In the genomic region with DNA sequence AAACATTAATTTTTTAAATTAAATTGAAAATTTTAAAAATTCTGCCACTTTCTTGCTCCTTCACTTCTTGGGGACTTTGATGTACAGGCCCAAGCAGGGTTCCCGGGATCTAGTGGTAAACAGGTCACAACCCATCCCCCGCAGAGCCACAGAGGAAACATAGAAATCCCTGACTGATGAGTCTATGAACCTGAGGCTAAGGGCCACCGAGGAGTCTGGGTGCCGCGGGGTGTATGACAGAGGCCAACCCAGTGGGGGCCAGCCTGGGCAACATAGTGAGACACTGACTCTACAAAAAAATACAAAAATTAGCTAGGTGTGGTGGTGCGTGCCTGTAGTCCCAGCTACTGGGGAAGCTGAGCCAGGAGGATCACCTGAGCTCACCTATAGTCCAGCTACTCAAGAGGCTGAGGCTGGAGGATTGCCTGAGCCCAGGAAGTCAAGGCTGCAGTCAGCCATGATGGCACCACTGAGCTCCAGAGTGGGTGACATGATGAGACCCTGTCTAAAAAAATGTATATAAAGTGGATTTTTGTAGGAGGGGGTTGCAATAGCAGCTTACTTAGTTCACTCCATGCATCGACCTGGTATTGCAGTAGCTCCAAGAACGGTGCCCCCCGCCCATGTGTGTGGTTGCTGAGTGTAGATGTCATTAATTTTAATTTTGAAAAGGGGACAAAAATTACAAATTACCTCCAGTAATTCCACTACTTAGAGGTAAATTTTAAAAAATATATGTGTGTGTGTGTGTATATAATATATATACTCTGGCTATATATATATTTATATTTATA, we compare ENCODE assay signal across 20 cellular contexts. TPM values are rescaled to one million over a fixed set of nuclear protein-coding genes. Genes with fewer than 3 reads are reported as not detected.
DNase-seq lines count a peak whose midpoint lies in the region; ATAC-seq and TF ChIP-seq lines count a peak whose summit lies in the region.
"Had no signal": no experiment of that assay in that cellular context is flagged by ENCODE, and none has a peak within 500 bp of the region (broad histone marks: within the 10 kb centered on the region; RNA-seq: fewer than 3 reads in every experiment).

No MANE protein-coding gene starts in this region.

- H3K9me3 Mint-ChIP-seq in CD4-positive, alpha-beta T cell = no peaks in the 10 kb centered on the region
- H3K9me3 Mint-ChIP-seq in chondrocyte (ENCODE audit: low read depth) = no peaks in the 10 kb centered on the region
- no peaks in the 10 kb centered on the region for H3K9me3 Mint-ChIP-seq in neural progenitor cell
- H3K9me3 Mint-ChIP-seq: CD8-positive, alpha-beta T cell had no signal

- peaks cover 25% of the 10 kb centered on the region for H3F3A ChIP-seq in neural progenitor cell (ENCODE audit: low read depth)
- H3F3A ChIP-seq in PC-9 (ENCODE audit: insufficient read depth, low read depth) = peaks cover 20% of the 10 kb centered on the region

- no peaks in the 10 kb centered on the region for H3K36me3 Mint-ChIP-seq in CD4-positive, alpha-beta T cell (ENCODE audit: low read depth)
- H3K36me3 Mint-ChIP-seq in chondrocyte (ENCODE audit: low read depth) = no peaks in the 10 kb centered on the region
- no peaks in the 10 kb centered on the region for H3K36me3 Mint-ChIP-seq in neural progenitor cell
- H3K36me3 Mint-ChIP-seq: CD8-positive, alpha-beta T cell had no signal

- ATAC-seq in CD4-positive, alpha-beta T cell (ENCODE audit: poor library complexity) = no peak
- ATAC-seq: CD8-positive, alpha-beta T cell had no signal

- H3K4me1 Mint-ChIP-seq in CD4-positive, alpha-beta T cell (ENCODE audit: low read depth) = peaks cover 31% of the 10 kb centered on the region
- H3K4me1 Mint-ChIP-seq in chondrocyte (ENCODE audit: low read depth) = peaks cover 23% of the 10 kb centered on the region
- H3K4me1 Mint-ChIP-seq in neural progenitor cell = peaks cover 23% of the 10 kb centered on the region

- no peaks in the 10 kb centered on the region for H3K27me3 ChIP-seq in CD4-positive, alpha-beta T cell (ENCODE audit: control insufficient read depth, insufficient read depth, low read length)
- H3K27me3 ChIP-seq in neural progenitor cell (no peaks in the 10 kb centered on the region), PC-9 (ENCODE audit: insufficient read depth, low read depth) (no peaks in the 10 kb centered on the region)
- H3K27me3 ChIP-seq: BLaER1 had no signal

- peak overlapping the region; percentile 79 for H3K4me3 Mint-ChIP-seq in CD4-positive, alpha-beta T cell
- H3K4me3 Mint-ChIP-seq in chondrocyte (ENCODE audit: unreplicated experiment) (no peak overlapping the region), neural progenitor cell (peak overlapping the region; percentile 33)

- no peaks in the 10 kb centered on the region for H3K9me3 ChIP-seq in CD4-positive, alpha-beta T cell (ENCODE audit: control insufficient read depth, low read length)
- H3K9me3 ChIP-seq in HEK293 (ENCODE audit: control insufficient read depth, insufficient read depth, low read depth, low read length) = no peaks in the 10 kb centered on the region
- no peaks in the 10 kb centered on the region for H3K9me3 ChIP-seq in neural progenitor cell (ENCODE audit: low read depth)
- no peaks in the 10 kb centered on the region for H3K9me3 ChIP-seq in PC-9 (ENCODE audit: insufficient read depth, low read depth)
- H3K9me3 ChIP-seq: BLaER1, HAP-1 had no signal

- H3K4me3 ChIP-seq in HEK293 (ENCODE audit: low read depth, low read length) = no peak overlapping the region
- H3K4me3 ChIP-seq in neural progenitor cell = no peak overlapping the region
- H3K4me3 ChIP-seq in PC-9 = no peak overlapping the region
- H3K4me3 ChIP-seq: BLaER1, HAP-1 had no signal

- intact Hi-C loops in CD4-positive, alpha-beta T cell (cut with DNase I, micrococcal nuclease) = no loop called here
- intact Hi-C loops in PC-9 (cut with micrococcal nuclease; ENCODE audit: unreplicated experiment) = loop anchor here (10.0 kb wide), 1 partner anchor 678 kb away; the partner anchor contains the start of gene E4F1

- H3K27ac Mint-ChIP-seq in CD4-positive, alpha-beta T cell = no peak overlapping the region
- H3K27ac Mint-ChIP-seq in chondrocyte (ENCODE audit: unreplicated experiment) (peak overlapping the region; percentile 27), neural progenitor cell (no peak overlapping the region)
- H3K27ac Mint-ChIP-seq: CD8-positive, alpha-beta T cell had no signal

- DNase-seq in CD4-positive, alpha-beta T cell = no peak
- DNase-seq in chondrocyte (ENCODE audit: low spot score) = no peak
- DNase-seq in neural progenitor cell (ENCODE audit: low spot score) = no peak
- DNase-seq in activated CD4-positive, alpha-beta T cell treated with anti-CD3 and anti-CD28 coated beads, Interleukin-2, amount 50 U/mL, for 48 hours = no peak
- DNase-seq in NCI-H2227 treated with DMSO at 0.1 percent for 48 hours (lab: John Stamatoyannopoulos, UW) = no peak
- DNase-seq in PC-9 = no peak
- DNase-seq: CD8-positive, alpha-beta T cell; DND-41; MV-4-11; NCI-H1105 treated with DMSO at 0.1 percent for 48 hours; NCI-H2081; NCI-H446 treated with DMSO at 0.1 percent for 48 hours; NCI-H526 treated with DMSO at 0.1 percent for 48 hours; SHP77 had no signal

- no peak overlapping the region for H3K4me2 ChIP-seq in neural progenitor cell
- no peak overlapping the region for H3K4me2 ChIP-seq in PC-9
- H3K4me2 ChIP-seq: BLaER1, KMS-11 had no signal

- no peaks in the 10 kb centered on the region for H3K9me2 ChIP-seq in PC-9 (ENCODE audit: insufficient read depth)

- H4K20me1 ChIP-seq in neural progenitor cell (ENCODE audit: low read depth) = peaks cover 7% of the 10 kb centered on the region
- H4K20me1 ChIP-seq in PC-9 (ENCODE audit: insufficient read depth) = no peaks in the 10 kb centered on the region

- H3K27me3 Mint-ChIP-seq in CD4-positive, alpha-beta T cell = no peaks in the 10 kb centered on the region
- H3K27me3 Mint-ChIP-seq in chondrocyte (ENCODE audit: low read depth) (no peaks in the 10 kb centered on the region), neural progenitor cell (ENCODE audit: insufficient read depth, low read depth) (peaks cover 7% of the 10 kb centered on the region)

- no peak for TF ChIP-seq CTCF in CD4-positive, alpha-beta T cell (IDR thresholded peaks at IDR 0.05)
- TF ChIP-seq CTCF in HEK293 (tag by site-specific recombination; IDR thresholded peaks at IDR 0.05) (no peak), chondrocyte (IDR thresholded peaks at IDR 0.05) (no peak), neural progenitor cell (IDR thresholded peaks at IDR 0.05) (no peak), PC-9 (conservative IDR thresholded peaks at IDR 0.05) (no peak)

- H3K79me2 ChIP-seq in neural progenitor cell (ENCODE audit: low read depth) = no peaks in the 10 kb centered on the region
- H3K79me2 ChIP-seq in PC-9 (ENCODE audit: low read depth) = no peaks in the 10 kb centered on the region

- no peak overlapping the region for H3K9ac ChIP-seq in neural progenitor cell
- H3K9ac ChIP-seq: BLaER1, KMS-11 had no signal

- no peak overlapping the region for H2AFZ ChIP-seq in neural progenitor cell (replicated peaks)
- H2AFZ ChIP-seq in PC-9 = no peak overlapping the region

- H3K36me3 ChIP-seq in HEK293 (ENCODE audit: control insufficient read depth in 2 of 2, insufficient read depth in 1 of 2, low read length in 2 of 2) = peaks cover 0 to 15% of the 10 kb centered on the region in 2 experiments; a peak in 1 of 3 replicates
- no peaks in the 10 kb centered on the region for H3K36me3 ChIP-seq in neural progenitor cell
- H3K36me3 ChIP-seq in PC-9 (ENCODE audit: low read depth) = no peaks in the 10 kb centered on the region
- H3K36me3 ChIP-seq: HAP-1 had no signal

- POLR2A ChIA-PET in CD4-positive, alpha-beta T cell (lab: Charles Lee) = interaction anchor here (0.6 to 1.0 kb wide), 3 partner anchors 20 to 443 kb away, joined by 3 to 5 read pairs (median 3); partner anchors contain the start of genes CEMP1 and FLYWCH2
- POLR2A ChIA-PET in HEK293 (lab: Yijun Ruan, JAX) = interaction anchor here (0.6 to 2.3 kb wide), 3 partner anchors 9 to 19 kb away, joined by 4 to 12 read pairs (median 5); partner anchors contain the start of genes FLYWCH1 and FLYWCH2
- POLR2A ChIA-PET in PC-9 (lab: Charles Lee; ENCODE audit: unreplicated experiment) = interaction anchor here (0.6 to 0.7 kb wide), 2 partner anchors 9 kb away, joined by 6 to 12 read pairs; no protein-coding TSS in a partner anchor

- CTCF ChIA-PET in CD4-positive, alpha-beta T cell (lab: Charles Lee) = interaction anchor here (1.0 kb wide), 2 partner anchors 27 to 64 kb away, joined by 3 to 6 read pairs; no protein-coding TSS in a partner anchor
- CTCF ChIA-PET in HEK293 (lab: Yijun Ruan, JAX) = interaction anchor here (0.6 to 2.1 kb wide), 4 partner anchors 17 to 653 kb away, joined by 3 to 9 read pairs (median 6); partner anchors contain the start of gene FLYWCH2
- CTCF ChIA-PET in PC-9 (lab: Charles Lee) = interaction anchor here (0.6 to 1.3 kb wide), 4 partner anchors 16 to 239 kb away, joined by 3 to 8 read pairs (median 6); no protein-coding TSS in a partner anchor

- no TSS peak for BruUV-seq in PC-9 (replicated peaks; lab: Mats Ljungman, UMichigan)

- H3K4me1 ChIP-seq in HEK293 (ENCODE audit: control insufficient read depth, insufficient read depth, low read length) (peaks cover 3% of the 10 kb centered on the region; the same call in 1 of the 2 replicates), neural progenitor cell (peaks cover 10% of the 10 kb centered on the region), PC-9 (replicated peaks; ENCODE audit: insufficient read depth) (peaks cover 18% of the 10 kb centered on the region)

- no peak overlapping the region for H3K27ac ChIP-seq in CD4-positive, alpha-beta T cell (ENCODE audit: low read depth, low read length)
- H3K27ac ChIP-seq in HEK293 (ENCODE audit: extremely low read depth, low read depth, low read length) (no peak overlapping the region), neural progenitor cell (no peak overlapping the region), PC-9 (no peak overlapping the region)
- H3K27ac ChIP-seq: BLaER1, KMS-11 had no signal

TF ChIP-seq in HEK293, 187 proteins besides CTCF, POLR2A, EP300 and RAD21 (continues in another document):
- TF ChIP-seq ZNF529 (tag by site-specific recombination; IDR thresholded peaks at IDR 0.05; ENCODE audit: insufficient replicate concordance) (no peak), ZNF132 (tag by site-specific recombination; IDR thresholded peaks at IDR 0.05; ENCODE audit: borderline replicate concordance) (no peak), ZNF155 (tag by site-specific recombination; IDR thresholded peaks at IDR 0.05) (no peak), ZNF354C (tag by site-specific recombination; IDR thresholded peaks at IDR 0.05; ENCODE audit: borderline replicate concordance, low read depth) (no peak)

RNA-seq across cellular contexts. Expression of gene FLYWCH1, which starts 9.2 kb away (rescaled TPM):
- total RNA-seq in CD4-positive, alpha-beta T cell = 10 to 100 TPM; 84.8 to 97.0 TPM
- total RNA-seq in chondrocyte = 36.1 to 47.1 TPM (median 38.6 TPM) in 3 replicates
- total RNA-seq in neural progenitor cell (ENCODE audit: low replicate concordance) = 5.1 and 16.1 TPM in 2 replicates
- 79.9 and 84.8 TPM in 2 replicates for total RNA-seq in PC-9 (2021)

RNA-seq across cellular contexts. Expression of gene FLYWCH2, which starts 19.5 kb away (rescaled TPM):
- 1 to 10 TPM; 7.8 to 8.1 TPM for total RNA-seq in CD4-positive, alpha-beta T cell
- total RNA-seq in chondrocyte (33.4 to 43.1 TPM (median 34.7 TPM) in 3 replicates), neural progenitor cell (ENCODE audit: low replicate concordance) (15.8 and 46.5 TPM in 2 replicates), PC-9 (2021) (41.5 and 50.1 TPM in 2 replicates)

RNA-seq across cellular contexts. Expression of gene PRSS22, which starts 44.6 kb away (rescaled TPM):
- 1 to 10 TPM in 1 of 2 experiments, under 1 TPM in 1; 0.93 to 1.1 TPM for total RNA-seq in CD4-positive, alpha-beta T cell
- total RNA-seq in chondrocyte (not detected in 3 replicates), neural progenitor cell (ENCODE audit: low replicate concordance) (not detected in 2 replicates), PC-9 (2021) (98.2 and 99.7 TPM in 2 replicates)
- total RNA-seq: A673, HT1080 had no signal

Comparison
In these comparisons a context has a peak if more than half of its experiments do, and no peak if none do; other contexts are left out.
1. RNA of gene PRSS22, which starts 44.6 kb away (total RNA-seq): 98.2 to 99.7 TPM in PC-9; 0.93 to 1.1 TPM in CD4-positive, alpha-beta T cell, not detected in chondrocyte and not detected in neural progenitor cell; every median in the first group is over 10 times any median in the second.